In genomic region chr22:46116491-46116958, GRCh38 we compare ENCODE assay signal across 8 cellular contexts. TPM values are rescaled to one million over a fixed set of nuclear protein-coding genes. Genes with fewer than 3 reads are reported as not detected.
A peak's percentile ranks its signal among the peaks of the same experiment; 100 is the strongest.
DNase-seq lines count a peak whose midpoint lies in the region; ATAC-seq and TF ChIP-seq lines count a peak whose summit lies in the region.

No MANE protein-coding gene starts in this region.

- no peaks in the 10 kb centered on the region for H3K9me3 ChIP-seq in CD4-positive, alpha-beta memory T cell (ENCODE audit: control insufficient read depth in 1 of 2, low read length in 2 of 2)
- no peaks in the 10 kb centered on the region for H3K9me3 ChIP-seq in HAP-1
- no peaks in the 10 kb centered on the region for H3K9me3 ChIP-seq in lower lobe of right lung

- POLR2A ChIA-PET in CD4-positive, alpha-beta memory T cell (lab: Charles Lee; ENCODE audit: partially characterized antibody), result interaction anchor here (0.9 to 1.9 kb wide), 4 partner anchors 102 to 122 kb away, joined by 3 to 13 read pairs (median 6); no protein-coding TSS in a partner anchor
- POLR2A ChIA-PET in activated CD8-positive, alpha-beta T cell treated with anti-CD3 and anti-CD28 coated beads for 36 hours (lab: Charles Lee), result interaction anchor here (0.7 to 1.4 kb wide), 4 partner anchors 103 to 122 kb away, joined by 3 to 7 read pairs (median 3); no protein-coding TSS in a partner anchor

- no peak overlapping the region for H3K4me3 Mint-ChIP-seq in CD4-positive, alpha-beta memory T cell
- H3K4me3 Mint-ChIP-seq in activated CD8-positive, alpha-beta T cell treated with anti-CD3 and anti-CD28 coated beads for 36 hours, result no peak overlapping the region

- in situ Hi-C loops in HAP-1 (cut with MboI; ENCODE audit: low sequenced_read_pairs), result loop anchor here (5.0 to 10.0 kb wide), 2 partner anchors 104 to 542 kb away; no protein-coding TSS in a partner anchor

- H3K4me1 ChIP-seq in CD4-positive, alpha-beta memory T cell (ENCODE audit: insufficient read depth, low read length), result peaks cover 4% of the 10 kb centered on the region
- H3K4me1 ChIP-seq in HAP-1, result no peaks in the 10 kb centered on the region
- H3K4me1 ChIP-seq in lower lobe of right lung, result peaks cover 37% of the 10 kb centered on the region

- H3K4me3 ChIP-seq in CD4-positive, alpha-beta memory T cell (ENCODE audit: low read length in 2 of 2), result no peak overlapping the region
- no peak overlapping the region for H3K4me3 ChIP-seq in HAP-1
- peak overlapping the region in 13 of 59 donors; percentile 5 to 41 (median 19) for H3K4me3 ChIP-seq in dorsolateral prefrontal cortex
- no peak overlapping the region for H3K4me3 ChIP-seq in lower lobe of right lung

- CTCF ChIA-PET in CD4-positive, alpha-beta memory T cell (lab: Charles Lee; ENCODE audit: partially characterized antibody), result interaction anchor here (0.6 to 10.8 kb wide), 16 partner anchors 35 to 214 kb away, joined by 3 to 236 read pairs (median 5); partner anchors contain the start of gene GTSE1
- CTCF ChIA-PET in activated CD8-positive, alpha-beta T cell treated with anti-CD3 and anti-CD28 coated beads for 36 hours (lab: Charles Lee), result interaction anchor here (0.8 to 5.3 kb wide), 26 partner anchors 20 to 218 kb away, joined by 3 to 110 read pairs (median 4); partner anchors contain the start of gene GTSE1

- H3K36me3 Mint-ChIP-seq in CD4-positive, alpha-beta memory T cell, result peaks cover 0 to 2% of the 10 kb centered on the region in 2 donors
- H3K36me3 Mint-ChIP-seq in activated CD8-positive, alpha-beta T cell treated with anti-CD3 and anti-CD28 coated beads for 36 hours (ENCODE audit: low read depth), result no peaks in the 10 kb centered on the region

- H3K27me3 ChIP-seq in CD4-positive, alpha-beta memory T cell (ENCODE audit: insufficient read depth, low read length), result no peaks in the 10 kb centered on the region
- no peaks in the 10 kb centered on the region for H3K27me3 ChIP-seq in HAP-1 (ENCODE audit: low read depth)
- no peaks in the 10 kb centered on the region for H3K27me3 ChIP-seq in dorsolateral prefrontal cortex
- no peaks in the 10 kb centered on the region for H3K27me3 ChIP-seq in lower lobe of right lung (ENCODE audit: low read depth)

- peak overlapping the region in 1 of 7 donors; percentile 29 for H3K27ac Mint-ChIP-seq in CD4-positive, alpha-beta memory T cell
- H3K27ac Mint-ChIP-seq in activated CD8-positive, alpha-beta T cell treated with anti-CD3 and anti-CD28 coated beads for 36 hours, result no peak overlapping the region

- no peaks in the 10 kb centered on the region for H3K27me3 Mint-ChIP-seq in CD4-positive, alpha-beta memory T cell
- H3K27me3 Mint-ChIP-seq in activated CD8-positive, alpha-beta T cell treated with anti-CD3 and anti-CD28 coated beads for 36 hours, result no peaks in the 10 kb centered on the region

- DNase-seq in CD4-positive, alpha-beta memory T cell, result peak; percentile 74 to 83 (median 77)
- DNase-seq in HAP-1 (ENCODE audit: low spot score in 2 of 2), result peak; percentile 71 to 96
- DNase-seq in NCI-H69 (lab: John Stamatoyannopoulos, UW), result peak; percentile 84
- DNase-seq in activated CD8-positive, alpha-beta T cell treated with anti-CD3 and anti-CD28 coated beads for 36 hours, result peak; percentile 90
- peak; percentile 90 to 94 (median 92) for DNase-seq in dorsolateral prefrontal cortex
- peak; percentile 94 for DNase-seq in lower lobe of right lung
- DNase-seq in stimulated activated CD4-positive, alpha-beta T cell treated with anti-CD3 and anti-CD28 coated beads, TNF-alpha, amount 100 ng/mL, for 1 hour (ENCODE audit: low read depth in 3 of 3, low spot score in 1 of 3), result peak; percentile 64 to 83 (median 76)

- TF ChIP-seq CTCF in activated CD8-positive, alpha-beta T cell treated with anti-CD3 and anti-CD28 coated beads for 36 hours (IDR thresholded peaks at IDR 0.05), result peak; percentile 83
- TF ChIP-seq CTCF in dorsolateral prefrontal cortex (IDR thresholded peaks at IDR 0.05 in 54 of 56, conservative IDR thresholded peaks at IDR 0.05 in 2 of 56; ENCODE audit: low read depth in 1 of 56, partially characterized antibody in 56 of 56) (peak in 55 of 56 donors; percentile 52 to 95 (median 81)), lower lobe of right lung (IDR thresholded peaks at IDR 0.05) (peak; percentile 74)

- no peaks in the 10 kb centered on the region for H3K36me3 ChIP-seq in CD4-positive, alpha-beta memory T cell (ENCODE audit: insufficient read depth, low read length)
- H3K36me3 ChIP-seq in HAP-1 (replicated peaks), result peaks cover 11% of the 10 kb centered on the region
- peaks cover 21% of the 10 kb centered on the region for H3K36me3 ChIP-seq in lower lobe of right lung

- ATAC-seq in activated CD8-positive, alpha-beta T cell treated with anti-CD3 and anti-CD28 coated beads for 36 hours, result peak; percentile 95
- ATAC-seq in lower lobe of right lung, result peak; percentile 91 to 92
- ATAC-seq in GM19351 (IDR thresholded peaks at IDR 0.05; ENCODE audit: unreplicated experiment), result no peak

- no peaks in the 10 kb centered on the region for H3K9me3 Mint-ChIP-seq in CD4-positive, alpha-beta memory T cell
- H3K9me3 Mint-ChIP-seq in activated CD8-positive, alpha-beta T cell treated with anti-CD3 and anti-CD28 coated beads for 36 hours, result no peaks in the 10 kb centered on the region

- intact Hi-C loops in CD4-positive, alpha-beta memory T cell (cut with micrococcal nuclease), result loop anchor here (1.0 to 5.0 kb wide), 6 partner anchors 44 to 254 kb away; no protein-coding TSS in a partner anchor
- intact Hi-C loops in activated CD8-positive, alpha-beta T cell treated with anti-CD3 and anti-CD28 coated beads for 36 hours (cut with micrococcal nuclease), result loop anchor here (5.0 kb wide), 1 partner anchor 104 kb away; no protein-coding TSS in a partner anchor
- intact Hi-C loops in dorsolateral prefrontal cortex (cut with DNase I) (loop anchor here (1.0 to 10.0 kb wide), 6 partner anchors 110 to 542 kb away; no protein-coding TSS in a partner anchor), lower lobe of right lung (cut with DNase I) (loop anchor here (10.0 kb wide), 1 partner anchor 112 kb away; no protein-coding TSS in a partner anchor)

- peaks cover 0 to 1% (median 0%) of the 10 kb centered on the region in 4 donors for H3K4me1 Mint-ChIP-seq in CD4-positive, alpha-beta memory T cell
- H3K4me1 Mint-ChIP-seq in activated CD8-positive, alpha-beta T cell treated with anti-CD3 and anti-CD28 coated beads for 36 hours (ENCODE audit: low read depth), result no peaks in the 10 kb centered on the region

- H3K27ac ChIP-seq in CD4-positive, alpha-beta memory T cell (ENCODE audit: low read depth, low read length), result no peak overlapping the region
- peak overlapping the region in 58 of 59 donors; percentile 4 to 98 (median 87) for H3K27ac ChIP-seq in dorsolateral prefrontal cortex
- peak overlapping the region; percentile 65 for H3K27ac ChIP-seq in lower lobe of right lung

RNA-seq across cellular contexts. Expression of gene PPARA, which starts 33.8 kb away (rescaled TPM):
- total RNA-seq in CD4-positive, alpha-beta memory T cell, result 10 to 100 TPM; 21.3 to 23.2 TPM
- 1 to 10 TPM in 1 of 2 donors, under 1 TPM in 1; 0.91 to 5.8 TPM for polyA plus RNA-seq in CD4-positive, alpha-beta memory T cell
- 10 to 100 TPM in 1 of 2 experiments, 1 to 10 TPM in 1; 9.1 to 11.8 TPM for total RNA-seq in activated CD8-positive, alpha-beta T cell treated with anti-CD3 and anti-CD28 coated beads for 36 hours
- 10 to 100 TPM; 13.9 to 53.9 (median 22.6) TPM for total RNA-seq in dorsolateral prefrontal cortex
- total RNA-seq in lower lobe of right lung, result 20.5 TPM
